In the genomic region with DNA sequence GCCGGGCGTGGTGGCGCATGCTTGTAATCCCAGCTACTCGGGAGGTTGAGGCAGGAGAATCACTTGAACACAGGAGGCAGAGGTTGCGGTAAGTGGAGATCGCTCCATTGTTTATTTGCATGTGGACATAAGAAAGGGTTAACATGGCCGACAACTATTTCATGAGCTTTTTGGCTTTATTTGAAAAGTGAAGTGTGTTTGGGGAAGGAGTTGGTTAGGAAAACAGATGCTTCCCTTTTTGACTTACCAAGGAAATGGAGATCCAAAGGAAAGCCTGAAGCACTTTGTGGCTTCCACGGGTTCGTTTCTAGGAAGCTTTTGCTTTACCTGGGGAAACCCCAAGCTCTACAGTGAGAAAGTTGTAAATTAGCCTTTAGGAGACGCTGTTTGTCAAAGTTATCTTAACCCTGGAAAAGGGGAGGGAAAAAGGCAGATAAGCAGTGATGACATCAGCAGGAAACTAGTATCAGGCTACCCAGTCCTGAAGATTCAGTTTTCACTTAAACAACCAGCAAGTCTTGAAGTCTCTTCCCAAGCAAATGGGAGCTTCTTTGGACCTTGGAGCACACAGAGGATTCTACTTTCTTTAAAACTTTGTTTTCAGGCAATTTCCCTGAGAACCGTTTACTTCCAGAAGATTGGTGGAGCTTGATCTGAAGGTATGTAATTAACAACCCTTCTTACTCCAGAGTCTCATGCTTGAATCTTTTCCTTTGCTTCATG, we compare ENCODE assay signal across 8 cellular contexts. TPM values are rescaled to one million over a fixed set of nuclear protein-coding genes. Genes with fewer than 3 reads are reported as not detected.
DNase-seq lines count a peak whose midpoint lies in the region; ATAC-seq and TF ChIP-seq lines count a peak whose summit lies in the region.

Gene CASP10, plus strand, starts transcription at position 492 of the 723 bp plus-strand sequence. CDS start 2,637 bp downstream, outside the sequence.

- H3K27ac ChIP-seq in BLaER1 (peak within 1 kb of the TSS; percentile 55), OCI-LY1 (ENCODE audit: low read depth, low read length, poor library complexity, severe bottlenecking) (no peak within 1 kb of the TSS), left lung (peak within 1 kb of the TSS; percentile 79 to 90), upper lobe of right lung (peak within 1 kb of the TSS; percentile 78)

- H3K79me2 ChIP-seq in OCI-LY1 (ENCODE audit: insufficient read depth, low read length), result no peaks in the 10 kb centered on the region

- no peaks in the 10 kb centered on the region for H3F3A ChIP-seq in OCI-LY1 (ENCODE audit: insufficient read depth, low read length)

- H3K27me3 ChIP-seq in BLaER1, result peaks cover 32% of the 10 kb centered on the region
- H3K27me3 ChIP-seq in OCI-LY1 (ENCODE audit: insufficient read depth, low read length), result no peaks in the 10 kb centered on the region; the same call in 1 of the 2 replicates
- H3K27me3 ChIP-seq in left lung, result no peaks in the 10 kb centered on the region
- H3K27me3 ChIP-seq in upper lobe of right lung, result no peaks in the 10 kb centered on the region

- H4K20me1 ChIP-seq in BLaER1, result no peaks in the 10 kb centered on the region
- H4K20me1 ChIP-seq in OCI-LY1 (ENCODE audit: insufficient read depth, low read length), result no peaks in the 10 kb centered on the region

- intact Hi-C loops in left lung (cut with DNase I) (loop anchor here in 1 of 2 donors (5.0 kb wide), 1 partner anchor 49 kb away; no protein-coding TSS in a partner anchor), upper lobe of right lung (cut with DNase I) (no loop called here)

- no peaks in the 10 kb centered on the region for H3K9me2 ChIP-seq in OCI-LY1 (ENCODE audit: low read depth, low read length)

- ATAC-seq in GM18858 (IDR thresholded peaks at IDR 0.05; ENCODE audit: unreplicated experiment) (peak; percentile 68), HG03064 (IDR thresholded peaks at IDR 0.05; ENCODE audit: low read depth, unreplicated experiment) (peak; percentile 62), left lung (peak; percentile 95), upper lobe of right lung (peak; percentile 91)

- H2AFZ ChIP-seq in OCI-LY1 (ENCODE audit: low read length), result no peak within 1 kb of the TSS

- peak within 1 kb of the TSS; percentile 59 for H3K4me2 ChIP-seq in BLaER1
- H3K4me2 ChIP-seq in OCI-LY1 (ENCODE audit: low read length), result peak within 1 kb of the TSS; percentile 49

- H3K4me1 ChIP-seq in BLaER1 (peaks cover 28% of the 10 kb centered on the region), OCI-LY1 (ENCODE audit: insufficient read depth, low read length, severe bottlenecking) (peaks cover 13% of the 10 kb centered on the region), left lung (peaks cover 4 to 45% of the 10 kb centered on the region in 2 donors), upper lobe of right lung (peaks cover 27% of the 10 kb centered on the region)

- H3K4me3 ChIP-seq in BLaER1 (peak within 1 kb of the TSS; percentile 66), OCI-LY1 (ENCODE audit: low read depth, low read length, poor library complexity, severe bottlenecking) (peak within 1 kb of the TSS; percentile 39), left lung (peak within 1 kb of the TSS; percentile 47 to 64), upper lobe of right lung (peak within 1 kb of the TSS; percentile 67)

- H3K9ac ChIP-seq in BLaER1 (peak within 1 kb of the TSS; percentile 70), OCI-LY1 (ENCODE audit: low read length) (no peak within 1 kb of the TSS)

- DNase-seq in central memory CD4-positive, alpha-beta T cell, result peak; percentile 75
- DNase-seq in left lung (no peak), upper lobe of right lung (no peak), DMS79 treated with DMSO at 0.1 percent for 48 hours (lab: John Stamatoyannopoulos, UW) (no peak)

- H3K9me3 ChIP-seq in BLaER1, result peaks cover 26% of the 10 kb centered on the region
- peaks cover 9% of the 10 kb centered on the region for H3K9me3 ChIP-seq in OCI-LY1 (ENCODE audit: low read length)
- H3K9me3 ChIP-seq in left lung, result no peaks in the 10 kb centered on the region
- no peaks in the 10 kb centered on the region for H3K9me3 ChIP-seq in upper lobe of right lung

- peak; percentile 17; the same call in 1 of the 2 replicates for TF ChIP-seq CTCF in OCI-LY1 (IDR thresholded peaks at IDR 0.05; ENCODE audit: low read length)
- peak; percentile 49 to 50 for TF ChIP-seq CTCF in left lung (IDR thresholded peaks at IDR 0.05)
- peak; percentile 60 for TF ChIP-seq CTCF in upper lobe of right lung (IDR thresholded peaks at IDR 0.05)

- H3K36me3 ChIP-seq in BLaER1, result peaks cover 20% of the 10 kb centered on the region
- H3K36me3 ChIP-seq in OCI-LY1 (ENCODE audit: insufficient read depth, low read length), result no peaks in the 10 kb centered on the region
- peaks cover 0 to 16% of the 10 kb centered on the region in 2 donors for H3K36me3 ChIP-seq in left lung
- peaks cover 5% of the 10 kb centered on the region for H3K36me3 ChIP-seq in upper lobe of right lung

RNA-seq across cellular contexts. Expression of gene CASP10, which starts in this region (rescaled TPM):
- 10 to 100 TPM; 30.3 to 31.5 TPM for total RNA-seq in left lung
- total RNA-seq in upper lobe of right lung, result 31.6 TPM
